ENCODE assay signal across 1 cellular context in the genomic region with DNA sequence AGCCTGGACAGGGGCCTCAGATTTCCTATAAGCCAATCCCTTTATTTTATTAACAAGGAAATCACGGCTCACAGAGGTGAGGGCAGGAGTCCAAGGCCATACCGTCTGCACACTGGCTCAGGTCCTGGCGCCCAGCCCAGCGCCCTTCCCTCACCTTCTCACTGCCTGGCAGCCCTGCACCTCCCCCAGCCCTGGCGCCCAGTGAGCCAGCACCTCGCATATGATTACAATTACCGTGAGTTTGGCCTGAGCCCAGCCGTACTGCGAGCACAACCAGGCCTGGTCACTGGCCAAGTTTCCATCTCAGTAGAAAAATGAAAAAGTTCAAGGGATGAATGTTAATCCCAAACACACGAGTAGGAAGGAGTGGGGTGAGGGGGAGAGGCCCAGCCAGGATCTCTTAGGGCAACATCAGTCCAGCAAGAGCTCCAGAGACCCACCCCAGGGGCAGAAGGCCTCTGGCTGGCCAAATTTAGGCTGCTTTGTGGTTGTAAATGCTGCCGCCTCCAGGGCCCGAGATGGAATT.
TF ChIP-seq lines count a peak whose summit lies in the region.

No MANE protein-coding gene starts in this region.

TF ChIP-seq in IMR-90, 13 proteins besides CTCF, POLR2A, EP300 and RAD21 (continued from another document):
- TF ChIP-seq, protein P1, sequence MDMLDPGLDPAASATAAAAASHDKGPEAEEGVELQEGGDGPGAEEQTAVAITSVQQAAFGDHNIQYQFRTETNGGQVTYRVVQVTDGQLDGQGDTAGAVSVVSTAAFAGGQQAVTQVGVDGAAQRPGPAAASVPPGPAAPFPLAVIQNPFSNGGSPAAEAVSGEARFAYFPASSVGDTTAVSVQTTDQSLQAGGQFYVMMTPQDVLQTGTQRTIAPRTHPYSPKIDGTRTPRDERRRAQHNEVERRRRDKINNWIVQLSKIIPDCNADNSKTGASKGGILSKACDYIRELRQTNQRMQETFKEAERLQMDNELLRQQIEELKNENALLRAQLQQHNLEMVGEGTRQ (IDR thresholded peaks at IDR 0.05; ENCODE audit: low read depth, low read length) = no peak
- TF ChIP-seq MAFK (IDR thresholded peaks at IDR 0.05; ENCODE audit: low read depth, low read length) = no peak
- 0 out of 2 replicates have a peak, but pooled peaks have one; percentile 30 for TF ChIP-seq NFE2L2 (IDR thresholded peaks at IDR 0.05; ENCODE audit: low read depth, low read length)
- TF ChIP-seq FOS (IDR thresholded peaks at IDR 0.05; ENCODE audit: low read depth, low read length) = no peak
- TF ChIP-seq RCOR1 (IDR thresholded peaks at IDR 0.05; ENCODE audit: insufficient replicate concordance, low read length) = no peak
- TF ChIP-seq MAZ (IDR thresholded peaks at IDR 0.05; ENCODE audit: borderline replicate concordance, low read depth, low read length) = peak; percentile 23; the same call in 1 of the 2 replicates
- no peak for TF ChIP-seq MXI1 (IDR thresholded peaks at IDR 0.05; ENCODE audit: borderline replicate concordance, low read depth, low read length)
- no peak for TF ChIP-seq CEBPB (IDR thresholded peaks at IDR 0.05; ENCODE audit: low read depth, low read length)
